In the genomic region with DNA sequence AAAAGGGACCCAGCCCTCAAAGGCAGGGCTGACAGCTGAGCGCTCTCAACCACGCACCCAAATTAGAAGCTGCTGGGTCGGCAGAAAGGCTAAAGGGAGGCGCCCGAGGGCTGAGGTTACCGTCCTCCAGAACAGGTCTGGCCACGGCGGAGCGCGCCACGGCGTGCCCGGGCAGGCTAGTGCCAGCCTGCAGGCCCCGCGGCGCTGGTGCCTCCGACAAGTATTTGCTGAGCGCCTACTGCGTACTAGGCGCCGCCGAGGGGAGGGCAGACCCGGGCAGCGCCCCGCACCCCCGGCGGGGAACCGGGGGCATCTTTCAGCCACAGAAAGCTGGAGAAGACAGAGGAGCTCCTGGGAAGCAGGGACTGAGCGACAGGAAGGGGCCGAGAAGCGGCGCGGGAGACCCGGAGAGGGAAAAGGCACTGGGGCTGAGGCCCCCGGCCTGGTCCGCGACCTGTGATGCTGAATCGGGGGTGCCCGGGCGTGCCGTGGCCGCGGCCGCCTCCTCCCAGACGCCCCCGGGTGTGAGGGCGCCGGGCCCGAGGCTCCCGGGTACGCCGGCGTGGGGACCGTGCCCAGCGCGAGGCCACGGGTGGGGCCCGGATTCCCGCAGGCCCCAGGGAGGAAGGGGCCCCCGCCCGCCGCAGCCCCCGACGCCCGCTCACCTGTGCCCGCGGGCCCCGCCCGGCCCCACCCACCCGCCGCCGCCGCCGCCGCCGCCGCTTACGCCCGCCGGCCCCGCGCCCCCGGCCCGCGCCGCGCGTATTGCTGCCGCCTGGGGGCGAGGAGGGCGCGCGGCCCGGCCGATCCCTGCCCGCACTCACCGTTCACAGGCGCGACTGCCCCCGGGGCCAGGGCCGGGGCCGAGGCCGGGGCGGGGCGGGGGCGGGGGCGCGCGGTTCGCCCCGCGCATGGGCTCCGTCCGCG, we compare ENCODE assay signal across 8 cellular contexts. TPM values are rescaled to one million over a fixed set of nuclear protein-coding genes. Genes with fewer than 3 reads are reported as not detected.
DNase-seq lines count a peak whose midpoint lies in the region; ATAC-seq, FAIRE-seq and TF ChIP-seq lines count a peak whose summit lies in the region.

No MANE protein-coding gene starts in this region.

- H3K36me3 ChIP-seq in HCT116 (ENCODE audit: control insufficient read depth in 1 of 2, insufficient read depth in 2 of 2, low read length in 2 of 2) (peaks cover 0 to 26% of the 10 kb centered on the region in 2 experiments; a peak in 2 of 4 replicates), OCI-LY7 (ENCODE audit: insufficient read depth, low read length) (peaks cover 17% of the 10 kb centered on the region; the same call in 1 of the 2 replicates), body of pancreas (replicated peaks in 1 of 2; ENCODE audit: insufficient read depth in 1 of 2, low read depth in 2 of 2) (peaks cover 0 to 1% of the 10 kb centered on the region in 2 donors), kidney (ENCODE audit: control insufficient read depth in 1 of 2, insufficient read depth in 2 of 2, low read length in 2 of 2) (no peaks in the 10 kb centered on the region)

- H3K36me3 Mint-ChIP-seq in stimulated activated naive CD8-positive, alpha-beta T cell treated with anti-CD3 and anti-CD28 coated beads, Interleukin-15, Interleukin-2, amounts not matched to agents 100 ng/mL and 50 ng/mL, for 24 hours (ENCODE audit: low read depth): peaks cover 8% of the 10 kb centered on the region

- H3K4me1 Mint-ChIP-seq in stimulated activated naive CD8-positive, alpha-beta T cell treated with anti-CD3 and anti-CD28 coated beads, Interleukin-15, Interleukin-2, amounts not matched to agents 100 ng/mL and 50 ng/mL, for 24 hours (ENCODE audit: low read depth): peaks cover 11% of the 10 kb centered on the region

- BruUV-seq in HCT116 (replicated peaks; lab: Mats Ljungman, UMichigan) (no TSS peak), OCI-LY7 (replicated peaks; lab: Mats Ljungman, UMichigan) (no TSS peak)

- no peak overlapping the region for H3K27ac Mint-ChIP-seq in stimulated activated naive CD8-positive, alpha-beta T cell treated with anti-CD3 and anti-CD28 coated beads, Interleukin-15, Interleukin-2, amounts not matched to agents 100 ng/mL and 50 ng/mL, for 24 hours

- no peak for FAIRE-seq in kidney (lab: Jason Lieb, UNC)

- H3K4me3 ChIP-seq in HCT116 (replicated peaks in 1 of 2; ENCODE audit: low read depth in 1 of 2, low read length in 2 of 2) (peak overlapping the region; percentile 69 to 90), OCI-LY7 (ENCODE audit: low read depth, low read length, poor library complexity, severe bottlenecking) (peak overlapping the region; percentile 94), body of pancreas (peak overlapping the region; percentile 31 to 72), kidney (ENCODE audit: low read length in 2 of 2) (peak overlapping the region; percentile 50 to 67)

- RAD21 ChIA-PET in HCT116 (lab: Charles Lee; ENCODE audit: low non-redundant PET in 1 of 2, low total read pairs in 2 of 2, uncharacterized antibody in 2 of 2, unreplicated experiment in 2 of 2): no interaction called here

- no peaks in the 10 kb centered on the region for H4K20me1 ChIP-seq in HCT116 (ENCODE audit: insufficient read depth)
- H4K20me1 ChIP-seq in OCI-LY7 (ENCODE audit: insufficient read depth, low read length): no peaks in the 10 kb centered on the region

- no peaks in the 10 kb centered on the region for H3K27me3 ChIP-seq in HCT116 (ENCODE audit: insufficient read depth, low read length)
- H3K27me3 ChIP-seq in body of pancreas: no peaks in the 10 kb centered on the region

- peak overlapping the region; percentile 92 for H3K4me2 ChIP-seq in HCT116 (ENCODE audit: low read length)
- H3K4me2 ChIP-seq in OCI-LY7 (ENCODE audit: low read length): peak overlapping the region; percentile 92

- H3K9me3 ChIP-seq in HCT116 (ENCODE audit: control insufficient read depth in 1 of 2, insufficient read depth in 1 of 2, low read depth in 1 of 2, low read length in 2 of 2): no peaks in the 10 kb centered on the region
- H3K9me3 ChIP-seq in OCI-LY7 (ENCODE audit: low read length): no peaks in the 10 kb centered on the region
- no peaks in the 10 kb centered on the region for H3K9me3 ChIP-seq in body of pancreas
- no peaks in the 10 kb centered on the region for H3K9me3 ChIP-seq in kidney (ENCODE audit: control insufficient read depth in 1 of 2, low read length in 2 of 2)

- TF ChIP-seq CTCF in HCT116 (IDR thresholded peaks at IDR 0.05 in 2 of 3, conservative IDR thresholded peaks at IDR 0.05 in 1 of 3; ENCODE audit: borderline replicate concordance in 1 of 3, insufficient read depth in 1 of 3, low read depth in 2 of 3, low read length in 2 of 3): no peak
- TF ChIP-seq CTCF in OCI-LY7 (conservative IDR thresholded peaks at IDR 0.05; ENCODE audit: low read length): 0 out of 2 replicates have a peak, but pooled peaks have one; percentile 26
- TF ChIP-seq CTCF in body of pancreas (IDR thresholded peaks at IDR 0.05): peak in 1 of 7 experiments; percentile 16
- TF ChIP-seq CTCF in kidney (IDR thresholded peaks at IDR 0.05; ENCODE audit: borderline replicate concordance, extremely low read depth, insufficient read depth): no peak

- intact Hi-C loops in HCT116 (cut with micrococcal nuclease) (no loop called here), OCI-LY7 (cut with micrococcal nuclease; ENCODE audit: unreplicated experiment) (loop anchor here (5.0 kb wide), 1 partner anchor 88 kb away; no protein-coding TSS in a partner anchor), body of pancreas (cut with DNase I) (no loop called here), kidney (cut with DNase I) (no loop called here)

- peak overlapping the region; percentile 76 for H3K4me3 Mint-ChIP-seq in stimulated activated naive CD8-positive, alpha-beta T cell treated with anti-CD3 and anti-CD28 coated beads, Interleukin-15, Interleukin-2, amounts not matched to agents 100 ng/mL and 50 ng/mL, for 24 hours

- CTCF ChIA-PET in HCT116 (lab: Charles Lee) (no interaction called here), OCI-LY7 (lab: Charles Lee; ENCODE audit: unreplicated experiment) (no interaction called here)

- H3K27ac ChIP-seq in HCT116 (ENCODE audit: low read depth, low read length) (peak overlapping the region; percentile 100), OCI-LY7 (ENCODE audit: low read depth, low read length, poor library complexity, severe bottlenecking) (peak overlapping the region; percentile 34), body of pancreas (peak overlapping the region; percentile 8 to 66 (median 54)), kidney (ENCODE audit: low read depth in 2 of 2, low read length in 2 of 2) (no peak overlapping the region)

- TF ChIP-seq POLR2A in HCT116 (IDR thresholded peaks at IDR 0.05; ENCODE audit: borderline replicate concordance, extremely low read depth, insufficient read depth, insufficient read length) (no peak), body of pancreas (IDR thresholded peaks at IDR 0.05) (peak in 1 of 3 donors; percentile 7)

- H3K79me2 ChIP-seq in HCT116 (ENCODE audit: insufficient read depth, low read length) (peaks cover 33% of the 10 kb centered on the region), OCI-LY7 (ENCODE audit: insufficient read depth, low read depth, low read length) (no peaks in the 10 kb centered on the region)

- H3K9me2 ChIP-seq in HCT116 (ENCODE audit: insufficient read depth) (no peaks in the 10 kb centered on the region), OCI-LY7 (ENCODE audit: insufficient read depth, low read length) (no peaks in the 10 kb centered on the region)

- H3K9me3 Mint-ChIP-seq in stimulated activated naive CD8-positive, alpha-beta T cell treated with anti-CD3 and anti-CD28 coated beads, Interleukin-15, Interleukin-2, amounts not matched to agents 100 ng/mL and 50 ng/mL, for 24 hours: no peaks in the 10 kb centered on the region

- peaks cover 15 to 33% of the 10 kb centered on the region in 2 experiments; a peak in 3 of 4 replicates for H3K4me1 ChIP-seq in HCT116 (ENCODE audit: control insufficient read depth in 1 of 2, insufficient read depth in 2 of 2, low read length in 2 of 2)
- peaks cover 32% of the 10 kb centered on the region for H3K4me1 ChIP-seq in OCI-LY7 (ENCODE audit: insufficient read depth, low read length, poor library complexity, severe bottlenecking)
- H3K4me1 ChIP-seq in body of pancreas: peaks cover 36% of the 10 kb centered on the region
- H3K4me1 ChIP-seq in kidney (ENCODE audit: control insufficient read depth in 1 of 2, insufficient read depth in 1 of 2, low read depth in 1 of 2, low read length in 2 of 2): peaks cover 4 to 23% of the 10 kb centered on the region in 2 donors

- POLR2A ChIA-PET in HCT116 (lab: Charles Lee): interaction anchor here (1.7 kb wide), 2 partner anchors 26 to 41 kb away, joined by 5 to 8 read pairs; a partner anchor contains a TSS
- POLR2A ChIA-PET in OCI-LY7 (lab: Charles Lee): interaction anchor here (0.5 kb wide), 1 partner anchor 12 kb away, joined by 3 read pairs; no protein-coding TSS in a partner anchor

- ATAC-seq in HCT116 (peak; percentile 21), body of pancreas (peak; percentile 33), HG02623 (IDR thresholded peaks at IDR 0.05; ENCODE audit: unreplicated experiment) (no peak)

- H3K9ac ChIP-seq in HCT116 (ENCODE audit: low read length): peak overlapping the region; percentile 89
- H3K9ac ChIP-seq in kidney (ENCODE audit: low read length in 2 of 2): peak overlapping the region; percentile 71 to 73

- no peak for TF ChIP-seq RAD21 in HCT116 (IDR thresholded peaks at IDR 0.05; ENCODE audit: low read depth)

- DNase-seq in ELF-1 (ENCODE audit: low read depth, low spot score) (peak; percentile 55), HCT116 (ENCODE audit: low read depth, low spot score) (no peak), OCI-LY7 (ENCODE audit: low spot score) (peak; percentile 54), body of pancreas (peak in 3 of 4 donors; percentile 32 to 49 (median 42)), kidney (peak; percentile 83), NOMO-1 treated with DMSO at 0.1 percent for 48 hours (lab: John Stamatoyannopoulos, UW; ENCODE audit: unreplicated experiment) (no peak)

- 0 to 1% methylated on average over 25 to 78 of the region's 115 CpGs for WGBS in body of pancreas, 2 donors

- no peaks in the 10 kb centered on the region for H3K27me3 Mint-ChIP-seq in stimulated activated naive CD8-positive, alpha-beta T cell treated with anti-CD3 and anti-CD28 coated beads, Interleukin-15, Interleukin-2, amounts not matched to agents 100 ng/mL and 50 ng/mL, for 24 hours

- no peak overlapping the region for H2AFZ ChIP-seq in HCT116 (ENCODE audit: low read depth, low read length, poor library complexity, severe bottlenecking)
- H2AFZ ChIP-seq in OCI-LY7 (ENCODE audit: low read length): no peak overlapping the region

RNA-seq across cellular contexts. Expression of a gene that starts 0.5 kb away (rescaled TPM):
- 104 TPM for total RNA-seq in HCT116 (2021; ENCODE audit: unreplicated experiment)
- 118 and 126 TPM in 2 replicates for polyA plus RNA-seq in HCT116 (2012)
- 53.0 and 67.8 TPM in 2 replicates for total RNA-seq in OCI-LY7 (2014; rRNA removed; shearing (Covaris generic))
- total RNA-seq in OCI-LY7 (2022): 40.1 and 46.9 TPM in 2 replicates
- 10 to 100 TPM; 13.0 to 15.8 TPM for total RNA-seq in body of pancreas
- 66.1 TPM for total RNA-seq in kidney
- polyA plus RNA-seq in kidney (ENCODE audit: insufficient read depth, low read depth, low replicate concordance): 100 TPM

RNA-seq across cellular contexts. Expression of a gene that starts 2.5 kb away (rescaled TPM):
- total RNA-seq in HCT116 (2021; ENCODE audit: unreplicated experiment) (9.1 TPM), OCI-LY7 (2022) (1.5 and 2.5 TPM in 2 replicates), body of pancreas (1 to 10 TPM; 1.6 to 2.3 TPM), kidney (7.7 TPM)
- polyA plus RNA-seq in HCT116 (2012): 6.3 and 6.5 TPM in 2 replicates
- 1.2 and 1.6 TPM in 2 replicates for total RNA-seq in OCI-LY7 (2014; rRNA removed; shearing (Covaris generic))
- polyA plus RNA-seq in kidney (ENCODE audit: insufficient read depth, low read depth, low replicate concordance): 1.2 TPM

RNA-seq across cellular contexts. Expression of a gene that starts 25.7 kb away (rescaled TPM):
- total RNA-seq in HCT116 (2021; ENCODE audit: unreplicated experiment) (9.5 TPM), OCI-LY7 (2022) (16.9 and 17.7 TPM in 2 replicates), body of pancreas (10 to 100 TPM in 1 of 2 donors, 1 to 10 TPM in 1; 6.0 to 12.9 TPM), kidney (8.0 TPM)
- polyA plus RNA-seq in HCT116 (2012): 7.1 and 7.6 TPM in 2 replicates
- total RNA-seq in OCI-LY7 (2014; rRNA removed; shearing (Covaris generic)): 4.7 and 7.5 TPM in 2 replicates
- 6.2 TPM for polyA plus RNA-seq in kidney (ENCODE audit: insufficient read depth, low read depth, low replicate concordance)

RNA-seq across cellular contexts. Expression of a gene that starts 25.9 kb away (rescaled TPM):
- 35.9 TPM for total RNA-seq in HCT116 (2021; ENCODE audit: unreplicated experiment)
- 43.6 and 64.9 TPM in 2 replicates for polyA plus RNA-seq in HCT116 (2012)
- total RNA-seq in OCI-LY7 (2014; rRNA removed; shearing (Covaris generic)): 18.0 and 22.1 TPM in 2 replicates
- 11.8 and 15.1 TPM in 2 replicates for total RNA-seq in OCI-LY7 (2022)
- total RNA-seq in body of pancreas: 100 to 1,000 TPM in 1 of 2 donors, 10 to 100 TPM in 1; 49.5 to 134 TPM
- total RNA-seq in kidney: 106 TPM
- polyA plus RNA-seq in kidney (ENCODE audit: insufficient read depth, low read depth, low replicate concordance): 108 TPM

RNA-seq across cellular contexts. Expression of a gene that starts 27.8 kb away (rescaled TPM):
- total RNA-seq in HCT116 (2021; ENCODE audit: unreplicated experiment) (120 TPM), OCI-LY7 (2022) (48.8 and 65.5 TPM in 2 replicates), body of pancreas (100 to 1,000 TPM in 1 of 2 donors, 10 to 100 TPM in 1; 97.8 to 153 TPM), kidney (191 TPM)
- polyA plus RNA-seq in HCT116 (2012): 128 and 151 TPM in 2 replicates
- 57.1 and 65.7 TPM in 2 replicates for total RNA-seq in OCI-LY7 (2014; rRNA removed; shearing (Covaris generic))
- polyA plus RNA-seq in kidney (ENCODE audit: insufficient read depth, low read depth, low replicate concordance): 171 TPM

Comparison
In these comparisons a context has a peak if more than half of its experiments do, and no peak if none do; other contexts are left out.
1. DNase-seq: peak in ELF-1 (single experiment), OCI-LY7 (single experiment), body of pancreas (3 of 4) and kidney (single experiment); none in HCT116 (single experiment) and NOMO-1 treated with DMSO at 0.1 percent for 48 hours (single experiment).
2. H3K27ac ChIP-seq: peak in HCT116 (single experiment), OCI-LY7 (single experiment) and body of pancreas (4 of 4); none in kidney (0 of 2).
3. Peak in every context shown above with its lines, with median percentiles within 50 percentile points of each other: H3K4me3 ChIP-seq.